In the genomic region with DNA sequence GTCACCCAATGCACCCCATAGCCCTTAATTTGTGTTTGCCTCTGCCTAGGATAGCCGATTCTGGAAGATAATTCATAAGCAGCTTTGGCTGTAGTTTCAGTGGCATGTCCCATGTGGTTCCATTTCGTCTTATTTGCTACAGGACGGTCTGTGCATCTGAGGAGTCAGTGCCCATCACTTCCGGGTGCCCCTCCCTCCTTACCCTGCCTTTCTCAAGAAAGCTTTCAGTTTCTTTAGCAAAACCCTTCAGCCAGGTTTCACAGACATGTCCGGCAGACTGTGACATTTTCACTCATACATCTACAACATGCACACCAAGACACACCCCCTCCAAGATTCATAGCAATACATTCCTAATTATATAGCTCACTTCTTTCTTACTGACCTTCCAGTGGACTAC, we compare ENCODE assay signal across 1 cellular context.
TF ChIP-seq lines count a peak whose summit lies in the region.

No MANE protein-coding gene starts in this region.

TF ChIP-seq in HepG2, 621 proteins besides CTCF, POLR2A, EP300 and RAD21:
- TF ChIP-seq NFKBIZ (CRISPR knock-in tag; IDR thresholded peaks at IDR 0.05) (no peak), SRSF9 (IDR thresholded peaks at IDR 0.05; ENCODE audit: borderline replicate concordance, insufficient read depth, low read depth, low read length, poor library complexity, severe bottlenecking) (no peak), SIX4 (CRISPR knock-in tag; IDR thresholded peaks at IDR 0.05) (no peak), ZNF232 (CRISPR knock-in tag; IDR thresholded peaks at IDR 0.05; ENCODE audit: borderline replicate concordance) (no peak)
- TF ChIP-seq, protein P1, sequence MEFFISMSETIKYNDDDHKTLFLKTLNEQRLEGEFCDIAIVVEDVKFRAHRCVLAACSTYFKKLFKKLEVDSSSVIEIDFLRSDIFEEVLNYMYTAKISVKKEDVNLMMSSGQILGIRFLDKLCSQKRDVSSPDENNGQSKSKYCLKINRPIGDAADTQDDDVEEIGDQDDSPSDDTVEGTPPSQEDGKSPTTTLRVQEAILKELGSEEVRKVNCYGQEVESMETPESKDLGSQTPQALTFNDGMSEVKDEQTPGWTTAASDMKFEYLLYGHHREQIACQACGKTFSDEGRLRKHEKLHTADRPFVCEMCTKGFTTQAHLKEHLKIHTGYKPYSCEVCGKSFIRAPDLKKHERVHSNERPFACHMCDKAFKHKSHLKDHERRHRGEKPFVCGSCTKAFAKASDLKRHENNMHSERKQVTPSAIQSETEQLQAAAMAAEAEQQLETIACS (CRISPR knock-in tag; IDR thresholded peaks at IDR 0.05): no peak
TF ChIP-seq in HepG2: peak in this region for 0.
